ENCODE assay signal across 13 cellular contexts in genomic region chr9:126842977-126843799, GRCh38. TPM values are rescaled to one million over a fixed set of nuclear protein-coding genes. Genes with fewer than 3 reads are reported as not detected.
DNase-seq lines count a peak whose midpoint lies in the region; ATAC-seq and TF ChIP-seq lines count a peak whose summit lies in the region.
"Had no signal": no experiment of that assay in that cellular context is flagged by ENCODE, and none has a peak within 500 bp of the region (broad histone marks: within the 10 kb centered on the region; RNA-seq: fewer than 3 reads in every experiment).

No MANE protein-coding gene starts in this region.

- H3K27me3 ChIP-seq in SJSA1 (replicated peaks): no peaks in the 10 kb centered on the region
- H3K27me3 ChIP-seq in psoas muscle (ENCODE audit: insufficient read depth in 3 of 3, low read length in 2 of 3): no peaks in the 10 kb centered on the region

- intact Hi-C loops in psoas muscle (cut with DNase I): no loop called here

- WGBS in psoas muscle, 3 donors: 50 to 68% (median 54%) methylated on average over 10 of the region's 10 CpGs

- no peak overlapping the region for H3K27ac ChIP-seq in HEK293 (ENCODE audit: extremely low read depth, low read depth, low read length)
- H3K27ac ChIP-seq in SJSA1: peak overlapping the region; percentile 24; the same call in 1 of the 2 replicates
- H3K27ac ChIP-seq in psoas muscle: peak overlapping the region; percentile 36

- peak; percentile 57 to 65 (median 60) for ATAC-seq in psoas muscle

- DNase-seq in SJSA1 (ENCODE audit: low read depth in 1 of 2, low spot score in 2 of 2) (peak in 1 of 2 experiments; percentile 9), glomerular visceral epithelial cell (ENCODE audit: extremely low spot score) (peak; percentile 55), psoas muscle (no peak), NCI-H1436 (lab: John Stamatoyannopoulos, UW) (no peak), LoVo (ENCODE audit: low spot score) (no peak), mesenteric fat pad (ENCODE audit: low spot score) (no peak), COR-L47 (lab: John Stamatoyannopoulos, UW) (no peak)
- DNase-seq: activated T-cell treated with anti-CD3 and anti-CD28 coated beads, Interleukin-2, amount 50 U/mL, for 48 hours; H9; NCI-H2107; nephron progenitor cell; stimulated activated naive CD4-positive, alpha-beta T cell treated with Interleukin-2 at 50 U/mL for 16 hours had no signal

- no peaks in the 10 kb centered on the region for H3K4me1 ChIP-seq in HEK293 (ENCODE audit: control insufficient read depth, insufficient read depth, low read length)
- H3K4me1 ChIP-seq in SJSA1 (replicated peaks): peaks cover 10% of the 10 kb centered on the region
- H3K4me1 ChIP-seq in psoas muscle: peaks cover 31% of the 10 kb centered on the region

- H3K36me3 ChIP-seq in HEK293 (ENCODE audit: control insufficient read depth in 2 of 2, insufficient read depth in 1 of 2, low read length in 2 of 2) (peaks cover 0 to 12% of the 10 kb centered on the region in 2 experiments; a peak in 1 of 3 replicates), SJSA1 (peaks cover 5% of the 10 kb centered on the region), psoas muscle (ENCODE audit: insufficient read depth in 1 of 2, low read depth in 1 of 2) (peaks cover 0 to 14% of the 10 kb centered on the region in 2 donors)

- TF ChIP-seq CTCF in HEK293 (tag by site-specific recombination; IDR thresholded peaks at IDR 0.05) (no peak), psoas muscle (IDR thresholded peaks at IDR 0.05) (no peak)

- CTCF ChIA-PET in HEK293 (lab: Yijun Ruan, JAX): interaction anchor here (0.7 to 0.9 kb wide), 3 partner anchors 8 to 153 kb away, joined by 3 read pairs; no protein-coding TSS in a partner anchor

- POLR2A ChIA-PET in HEK293 (lab: Yijun Ruan, JAX): interaction anchor here (0.5 kb wide), 1 partner anchor 898 kb away, joined by 5 read pairs; no protein-coding TSS in a partner anchor

- H3K9me3 ChIP-seq in HEK293 (ENCODE audit: control insufficient read depth, insufficient read depth, low read depth, low read length): no peaks in the 10 kb centered on the region
- H3K9me3 ChIP-seq in SJSA1 (replicated peaks): no peaks in the 10 kb centered on the region
- H3K9me3 ChIP-seq in psoas muscle: no peaks in the 10 kb centered on the region

- H3K4me3 ChIP-seq in HEK293 (ENCODE audit: low read depth, low read length) (no peak overlapping the region), SJSA1 (no peak overlapping the region), psoas muscle (no peak overlapping the region)

TF ChIP-seq in HEK293, 187 proteins besides CTCF, POLR2A, EP300 and RAD21 (continues in another document):
- TF ChIP-seq ZNF785 (tag by site-specific recombination; IDR thresholded peaks at IDR 0.05) (no peak), ZNF692 (tag by site-specific recombination; IDR thresholded peaks at IDR 0.05) (no peak), ZNF449 (tag by site-specific recombination; IDR thresholded peaks at IDR 0.05) (no peak), EGR2 (tag by site-specific recombination; IDR thresholded peaks at IDR 0.05; ENCODE audit: low read depth) (peak; percentile 34; the same call in 1 of the 2 replicates), TRIM28 (IDR thresholded peaks at IDR 0.05; ENCODE audit: borderline replicate concordance, low read length) (no peak), ZBTB11 (tag by site-specific recombination; conservative IDR thresholded peaks at IDR 0.05; ENCODE audit: low read depth) (no peak), KLF16 (tag by site-specific recombination; IDR thresholded peaks at IDR 0.05) (no peak), ZNF324 (tag by site-specific recombination; IDR thresholded peaks at IDR 0.05) (no peak), ZNF391 (tag by site-specific recombination; IDR thresholded peaks at IDR 0.05; ENCODE audit: borderline replicate concordance, low read depth) (no peak), ZNF341 (tag by site-specific recombination; IDR thresholded peaks at IDR 0.05; ENCODE audit: low read depth) (no peak), ZNF302 (tag by site-specific recombination; IDR thresholded peaks at IDR 0.05; ENCODE audit: low read depth) (no peak), ZFHX2 (tag by site-specific recombination; conservative IDR thresholded peaks at IDR 0.05) (peak; percentile 49), GLI2 (tag by site-specific recombination; IDR thresholded peaks at IDR 0.05; ENCODE audit: borderline replicate concordance, low read depth) (no peak), GLIS1 (tag by site-specific recombination; IDR thresholded peaks at IDR 0.05) (no peak), PRDM10 (tag by site-specific recombination; IDR thresholded peaks at IDR 0.05) (peak; percentile 26; the same call in 1 of the 2 replicates)

RNA-seq across cellular contexts. Expression of gene ZBTB34, which starts 17.3 kb away (rescaled TPM):
- total RNA-seq in SJSA1 (2014; rRNA removed; shearing (Covaris generic)): 3.7 and 5.9 TPM in 2 replicates
- 1 to 10 TPM; 4.4 to 7.3 (median 5.5) TPM for total RNA-seq in psoas muscle
- polyA plus RNA-seq in psoas muscle: 1 to 10 TPM; 2.0 to 5.0 (median 2.1) TPM
- 9.4 TPM for total RNA-seq in mesenteric fat pad

RNA-seq across cellular contexts. Expression of gene ZBTB43, which starts 38.3 kb away (rescaled TPM):
- total RNA-seq in SJSA1 (2014; rRNA removed; shearing (Covaris generic)): 6.5 and 6.8 TPM in 2 replicates
- total RNA-seq in psoas muscle: 10 to 100 TPM; 26.5 to 98.3 (median 76.6) TPM
- 10 to 100 TPM; 19.5 to 48.2 (median 30.5) TPM for polyA plus RNA-seq in psoas muscle
- total RNA-seq in mesenteric fat pad: 20.9 TPM
